17 cellular contexts compared by ENCODE assay signal in the genomic region with DNA sequence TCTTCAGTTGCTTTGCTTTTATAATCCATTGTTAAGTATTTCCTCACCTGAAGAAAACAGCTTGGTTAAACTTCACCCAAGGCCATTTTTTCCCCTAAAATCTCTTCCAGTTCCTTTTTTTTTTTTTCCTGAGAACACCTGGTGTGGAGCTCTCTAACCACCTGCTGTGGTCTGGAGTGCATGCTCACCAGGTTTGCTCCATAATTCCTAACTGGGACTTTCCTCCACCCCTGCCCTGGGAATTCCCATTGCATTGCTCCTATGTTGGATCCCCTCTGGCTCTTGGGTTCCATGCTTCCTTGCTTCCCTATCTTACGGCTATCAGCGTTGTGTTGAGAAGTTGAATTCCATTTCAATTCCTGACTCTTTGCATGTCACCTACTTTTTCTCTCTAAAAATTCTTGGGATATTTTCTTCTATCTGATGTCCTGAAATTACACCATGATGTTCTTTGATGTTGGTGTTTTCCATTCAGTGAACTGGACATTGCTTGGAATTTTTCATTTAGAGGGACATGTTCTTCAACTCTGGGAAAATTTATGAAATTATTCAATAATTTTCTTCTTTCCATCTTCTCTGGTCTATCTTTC.
"Had no signal": no experiment of that assay in that cellular context is flagged by ENCODE, and none has a peak within 500 bp of the region (broad histone marks: within the 10 kb centered on the region; RNA-seq: fewer than 3 reads in every experiment).

No MANE protein-coding gene starts in this region.

- DNase-seq: IMR-90, Karpas-422, KG1, MM.1S, NCI-H1092 treated with DMSO at 0.1 percent for 48 hours, NCI-H1436, NCI-H187, NCI-H2029, NCI-H2081 treated with DMSO at 0.1 percent for 48 hours, NCI-H2227 treated with DMSO at 0.1 percent for 48 hours, NCI-H524, NCI-H69, NCI-H774, Right ventricle myocardium superior, RPMI8226, SIG-M5 had no signal

- ATAC-seq: HepG2 had no signal
